8 cellular contexts compared by ENCODE assay signal in genomic region chr2:134232868-134233732, GRCh38. TPM values are rescaled to one million over a fixed set of nuclear protein-coding genes. Genes with fewer than 3 reads are reported as not detected.
DNase-seq lines count a peak whose midpoint lies in the region; ATAC-seq, FAIRE-seq and TF ChIP-seq lines count a peak whose summit lies in the region.

No MANE protein-coding gene starts in this region.

- H3K9ac ChIP-seq in astrocyte (ENCODE audit: low read length), result no peak overlapping the region

- H3K36me3 Mint-ChIP-seq in astrocyte (ENCODE audit: low read depth, unreplicated experiment) (no peaks in the 10 kb centered on the region), progenitor cell of endocrine pancreas (ENCODE audit: insufficient read depth) (peaks cover 10% of the 10 kb centered on the region)

- H3K27me3 Mint-ChIP-seq in astrocyte (ENCODE audit: low read depth, unreplicated experiment), result no peaks in the 10 kb centered on the region
- no peaks in the 10 kb centered on the region for H3K27me3 Mint-ChIP-seq in progenitor cell of endocrine pancreas

- DNase-seq in EH (ENCODE audit: low read depth), result peak; percentile 61
- DNase-seq in astrocyte (ENCODE audit: low read depth), result peak; percentile 48
- no peak for DNase-seq in upper lobe of left lung
- DNase-seq in stimulated activated naive CD4-positive, alpha-beta T cell treated with Interleukin-2 at 50 U/mL for 16 hours (lab: John Stamatoyannopoulos, UW), result no peak
- no peak for DNase-seq in progenitor cell of endocrine pancreas (ENCODE audit: low spot score, unreplicated experiment)
- no peak for DNase-seq in stimulated activated CD4-positive, alpha-beta T cell treated with anti-CD3 and anti-CD28 coated beads, Interleukin-4, amount 100 ng/mL, for 4 hours

- TF ChIP-seq EP300 in upper lobe of left lung (IDR thresholded peaks at IDR 0.05), result no peak

- peak; percentile 73 for FAIRE-seq in astrocyte (lab: Jason Lieb, UNC)

- TF ChIP-seq CTCF in astrocyte (IDR thresholded peaks at IDR 0.05; ENCODE audit: insufficient read depth, low read depth, low read length) (peak; percentile 4), upper lobe of left lung (IDR thresholded peaks at IDR 0.05) (peak in 1 of 6 experiments; percentile 21), progenitor cell of endocrine pancreas (IDR thresholded peaks at IDR 0.05; ENCODE audit: unreplicated experiment) (no peak)

- H3K4me3 ChIP-seq in astrocyte (ENCODE audit: insufficient read depth, low read depth, low read length) (no peak overlapping the region), upper lobe of left lung (no peak overlapping the region)

- H3K4me1 ChIP-seq in astrocyte (ENCODE audit: insufficient read depth, low read length) (peaks cover 33% of the 10 kb centered on the region), upper lobe of left lung (peaks cover 4 to 19% (median 8%) of the 10 kb centered on the region in 4 donors)

- H2AFZ ChIP-seq in astrocyte (ENCODE audit: low read depth, low read length), result no peak overlapping the region

- H3K4me1 Mint-ChIP-seq in astrocyte (ENCODE audit: low read depth, unreplicated experiment) (peaks cover 62% of the 10 kb centered on the region), progenitor cell of endocrine pancreas (ENCODE audit: low read depth) (peaks cover 35% of the 10 kb centered on the region)

- H3K9me3 Mint-ChIP-seq in astrocyte (ENCODE audit: unreplicated experiment) (peaks cover 6% of the 10 kb centered on the region), progenitor cell of endocrine pancreas (ENCODE audit: low read depth) (peaks cover 17% of the 10 kb centered on the region)

- H4K20me1 ChIP-seq in astrocyte (ENCODE audit: insufficient read depth, low read length), result no peaks in the 10 kb centered on the region

- ATAC-seq in GM21360 (IDR thresholded peaks at IDR 0.05; ENCODE audit: unreplicated experiment) (peak; percentile 36), HG03565 (IDR thresholded peaks at IDR 0.05; ENCODE audit: unreplicated experiment) (peak; percentile 32), upper lobe of left lung (ENCODE audit: low FRiP score in 2 of 2) (peak in 1 of 2 donors; percentile 54)

- H3K4me3 Mint-ChIP-seq in astrocyte (ENCODE audit: unreplicated experiment), result peak overlapping the region; percentile 37
- H3K4me3 Mint-ChIP-seq in progenitor cell of endocrine pancreas (ENCODE audit: low read depth), result no peak overlapping the region

- TF ChIP-seq POLR2A in upper lobe of left lung (IDR thresholded peaks at IDR 0.05), result no peak

- H3K27ac ChIP-seq in astrocyte (ENCODE audit: low read depth, low read length), result peak overlapping the region; percentile 27
- peak overlapping the region in 3 of 4 donors; percentile 1 to 23 (median 17) for H3K27ac ChIP-seq in upper lobe of left lung

- peak overlapping the region; percentile 20 for H3K4me2 ChIP-seq in astrocyte (ENCODE audit: low read length)

- no peaks in the 10 kb centered on the region for H3K36me3 ChIP-seq in astrocyte (ENCODE audit: insufficient read depth, low read length)
- no peaks in the 10 kb centered on the region for H3K36me3 ChIP-seq in upper lobe of left lung

- H3K9me3 ChIP-seq in astrocyte (ENCODE audit: insufficient read depth, low read depth, low read length), result no peaks in the 10 kb centered on the region
- H3K9me3 ChIP-seq in upper lobe of left lung, result no peaks in the 10 kb centered on the region

- H3K79me2 ChIP-seq in astrocyte (ENCODE audit: insufficient read depth, low read length), result no peaks in the 10 kb centered on the region

- H3K27ac Mint-ChIP-seq in astrocyte (ENCODE audit: unreplicated experiment) (peak overlapping the region; percentile 87), progenitor cell of endocrine pancreas (no peak overlapping the region)

- 64 to 78% methylated on average over 2 of the region's 2 CpGs for WGBS in upper lobe of left lung, 2 donors

- H3K27me3 ChIP-seq in astrocyte (ENCODE audit: insufficient read depth, low read length) (no peaks in the 10 kb centered on the region), upper lobe of left lung (no peaks in the 10 kb centered on the region)

RNA-seq across cellular contexts. Expression of gene MGAT5, which starts 20.8 kb away (rescaled TPM):
- total RNA-seq in astrocyte (78.6 and 80.2 TPM in 2 replicates), upper lobe of left lung (10 to 100 TPM; 25.3 to 65.5 (median 41.3) TPM), progenitor cell of endocrine pancreas (106 and 110 TPM in 2 replicates)

Comparison
In these comparisons a context has a peak if more than half of its experiments do, and no peak if none do; other contexts are left out.
1. DNase-seq: peak in EH (single experiment) and astrocyte (single experiment); none in upper lobe of left lung (0 of 2), stimulated activated naive CD4-positive, alpha-beta T cell treated with Interleukin-2 at 50 U/mL for 16 hours (single experiment), progenitor cell of endocrine pancreas (single experiment) and stimulated activated CD4-positive, alpha-beta T cell treated with anti-CD3 and anti-CD28 coated beads, Interleukin-4, amount 100 ng/mL, for 4 hours (0 of 2).